28 cellular contexts compared by ENCODE assay signal in the genomic region with DNA sequence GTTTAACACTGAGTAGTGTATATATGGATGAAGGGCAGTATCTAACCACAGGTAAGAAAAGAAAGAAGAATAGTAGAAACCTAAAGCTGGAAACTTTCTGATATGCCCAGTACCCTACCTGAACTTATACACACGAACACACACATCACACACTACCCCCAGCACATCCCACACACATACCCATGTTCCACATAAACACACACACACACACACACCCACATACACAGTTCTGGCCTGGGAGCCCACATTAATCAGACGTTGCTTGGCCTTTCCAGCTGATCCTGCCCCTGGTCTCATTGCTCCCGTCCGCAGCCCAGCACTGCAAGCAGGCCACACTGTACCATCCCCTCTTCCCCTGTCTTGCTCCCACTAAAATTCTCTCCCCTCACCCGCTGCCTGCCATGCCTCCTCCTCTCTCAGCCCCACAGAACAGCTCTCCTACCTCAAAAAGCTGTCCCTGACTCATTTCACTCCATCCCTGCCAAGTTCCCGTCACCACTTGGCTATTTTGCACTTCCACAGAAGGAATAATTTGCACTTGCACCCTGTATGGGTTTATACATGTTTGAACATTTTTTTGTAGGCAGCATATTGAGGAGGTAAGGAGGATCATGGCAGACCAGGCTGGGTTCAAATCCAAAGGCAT.
DNase-seq lines count a peak whose midpoint lies in the region; ATAC-seq, FAIRE-seq and TF ChIP-seq lines count a peak whose summit lies in the region.
"Had no signal": no experiment of that assay in that cellular context is flagged by ENCODE, and none has a peak within 500 bp of the region (broad histone marks: within the 10 kb centered on the region; RNA-seq: fewer than 3 reads in every experiment).

No MANE protein-coding gene starts in this region.

- H3K36me3 ChIP-seq in bronchial epithelial cell (ENCODE audit: control insufficient read depth, insufficient read depth, low read length) (no peaks in the 10 kb centered on the region), aorta (ENCODE audit: control insufficient read depth in 1 of 2, insufficient read depth in 2 of 2, low read length in 1 of 2) (no peaks in the 10 kb centered on the region), upper lobe of right lung (no peaks in the 10 kb centered on the region)
- H3K36me3 ChIP-seq: HAP-1 had no signal

- WGBS in aorta, 2 donors, result 40 to 49% methylated on average over 6 of the region's 6 CpGs

- H3K4me3 ChIP-seq in bronchial epithelial cell (ENCODE audit: low read depth, low read length) (no peak overlapping the region), aorta (ENCODE audit: low read length in 2 of 2) (no peak overlapping the region), upper lobe of right lung (no peak overlapping the region)
- H3K4me3 ChIP-seq: GM12878, GM23338, HAP-1 had no signal

- no peaks in the 10 kb centered on the region for H3K9me3 ChIP-seq in aorta (ENCODE audit: control insufficient read depth, low read length)
- no peaks in the 10 kb centered on the region for H3K9me3 ChIP-seq in upper lobe of right lung
- H3K9me3 ChIP-seq: Caco-2, HAP-1 had no signal

- peak; percentile 41 to 78 for ATAC-seq in left cardiac atrium
- peak; percentile 12 for ATAC-seq in aorta (ENCODE audit: low FRiP score)
- no peak for ATAC-seq in upper lobe of right lung
- ATAC-seq: CD8-positive, alpha-beta T cell; GM12878; GM23338 had no signal

- H3K4me1 ChIP-seq in aorta (ENCODE audit: control insufficient read depth in 1 of 2, insufficient read depth in 2 of 2, low read length in 2 of 2) (no peaks in the 10 kb centered on the region), upper lobe of right lung (no peaks in the 10 kb centered on the region)
- H3K4me1 ChIP-seq: Caco-2, HAP-1 had no signal

- FAIRE-seq in bronchial epithelial cell (lab: Jason Lieb, UNC), result no peak
- FAIRE-seq: GM12878 had no signal

- TF ChIP-seq CTCF in bronchial epithelial cell (IDR thresholded peaks at IDR 0.05; ENCODE audit: insufficient read depth, low read length, severe bottlenecking) (no peak), upper lobe of right lung (IDR thresholded peaks at IDR 0.05) (no peak)

- DNase-seq in left cardiac atrium (no peak), cardiac septum (ENCODE audit: low spot score) (no peak), bronchial epithelial cell (ENCODE audit: low read depth) (peak; percentile 17), middle frontal gyrus (ENCODE audit: extremely low spot score, low spot score) (peak; percentile 31), aorta (no peak), hepatic stellate cell (ENCODE audit: low spot score) (no peak), DMS79 (lab: John Stamatoyannopoulos, UW) (no peak), upper lobe of right lung (no peak)
- DNase-seq: 8988T; ACHN; C1 segment of cervical spinal cord; Caco-2; CD8-positive, alpha-beta T cell; EL; GDM1; NCI-H1092; NCI-H1417 treated with DMSO at 0.1 percent for 48 hours; NCI-H1694 treated with DMSO at 0.1 percent for 48 hours; NCI-H2081; NCI-H2171; NCI-H226; NCI-H510A; NCI-H69; RPMI8226; SHP77 treated with DMSO at 0.1 percent for 48 hours had no signal

- H3K27me3 ChIP-seq in bronchial epithelial cell (ENCODE audit: control insufficient read depth, insufficient read depth, low read length) (no peaks in the 10 kb centered on the region), aorta (ENCODE audit: control insufficient read depth in 1 of 2, insufficient read depth in 2 of 2, low read length in 1 of 2) (no peaks in the 10 kb centered on the region), upper lobe of right lung (no peaks in the 10 kb centered on the region)

- H3K27ac ChIP-seq in aorta (ENCODE audit: low read depth in 1 of 2, low read length in 2 of 2) (no peak overlapping the region), upper lobe of right lung (no peak overlapping the region)

- intact Hi-C loops in left cardiac atrium (cut with DNase I) (no loop called here), cardiac septum (cut with DNase I) (no loop called here), aorta (cut with DNase I) (no loop called here), upper lobe of right lung (cut with DNase I) (no loop called here)

Comparison
In these comparisons a context has a peak if more than half of its experiments do, and no peak if none do; other contexts are left out.
1. DNase-seq: peak in bronchial epithelial cell (single experiment) and middle frontal gyrus (single experiment); none in left cardiac atrium (single experiment), cardiac septum (single experiment), aorta (0 of 2), hepatic stellate cell (single experiment), DMS79 (single experiment) and upper lobe of right lung (single experiment).